3 cellular contexts compared by ENCODE assay signal in genomic region chr7:96662151-96662550, GRCh38. TPM values are rescaled to one million over a fixed set of nuclear protein-coding genes. Genes with fewer than 3 reads are reported as not detected.
DNase-seq lines count a peak whose midpoint lies in the region; ATAC-seq, FAIRE-seq and TF ChIP-seq lines count a peak whose summit lies in the region.
"Not testable (repeated sequence)": the region's sequence is repeated elsewhere in the genome, so short reads cannot be mapped to it uniquely, and the experiment has no call there.

No MANE protein-coding gene starts in this region.

- H3K27ac ChIP-seq in HEK293 (ENCODE audit: extremely low read depth, low read depth, low read length); K562 (ENCODE audit: extremely low read depth, low read depth, low read length): not testable (repeated sequence)

- not testable (repeated sequence) for H3K79me2 ChIP-seq in K562 (ENCODE audit: control insufficient read depth, insufficient read depth, low read length)

- intact Hi-C loops in K562 (cut with micrococcal nuclease) = not testable (repeated sequence)

- not testable (repeated sequence) for TF ChIP-seq POLR2A in K562 (conservative IDR thresholded peaks at IDR 0.05)

- not testable (repeated sequence) for H3K9ac ChIP-seq in K562 (ENCODE audit: insufficient read depth in 1 of 2, low read depth in 2 of 2, low read length in 2 of 2)

- not testable (repeated sequence) for H3K4me3 ChIP-seq in HEK293 (ENCODE audit: low read depth, low read length); K562

- POLR2A ChIA-PET in HEK293 (lab: Yijun Ruan, JAX); K562 (lab: Yijun Ruan, JAX): not testable (repeated sequence)

- not testable (repeated sequence) for H3K9me1 ChIP-seq in K562 (ENCODE audit: control insufficient read depth, insufficient read depth, low read length)

- not testable (repeated sequence) for ATAC-seq in K562

- H3K36me3 ChIP-seq in HEK293 (ENCODE audit: control insufficient read depth in 2 of 2, insufficient read depth in 1 of 2, low read length in 2 of 2); K562 (ENCODE audit: control insufficient read depth, insufficient read depth, low read length): not testable (repeated sequence)

- not testable (repeated sequence) for H2AFZ ChIP-seq in K562 (ENCODE audit: low read depth, low read length)

- H3K4me1 ChIP-seq in HEK293 (ENCODE audit: control insufficient read depth, insufficient read depth, low read length); K562 (replicated peaks in 1 of 2; ENCODE audit: control insufficient read depth in 2 of 2, insufficient read depth in 2 of 2, low read length in 2 of 2): not testable (repeated sequence)

- H4K20me1 ChIP-seq in K562 (replicated peaks; ENCODE audit: control insufficient read depth, insufficient read depth, low read length) = not testable (repeated sequence)

- not testable (repeated sequence) for TF ChIP-seq CTCF in HEK293 (tag by site-specific recombination; IDR thresholded peaks at IDR 0.05); K562 (IDR thresholded peaks at IDR 0.05 in 2 of 3, conservative IDR thresholded peaks at IDR 0.05 in 1 of 3; ENCODE audit: insufficient read depth in 2 of 3, low read depth in 1 of 3, low read length in 3 of 3)

- in situ Hi-C loops in K562 (cut with MboI) = not testable (repeated sequence)

- not testable (repeated sequence) for FAIRE-seq in K562 (lab: Jason Lieb, UNC)

- not testable (repeated sequence) for H3K4me2 ChIP-seq in K562 (ENCODE audit: insufficient read depth, low read length)

- not testable (repeated sequence) for TF ChIP-seq RAD21 in K562 (CRISPR knock-in tag; conservative IDR thresholded peaks at IDR 0.05 in 1 of 2, IDR thresholded peaks at IDR 0.05 in 1 of 2)

- TF ChIP-seq EP300 in K562 (IDR thresholded peaks at IDR 0.05; ENCODE audit: low read length) = not testable (repeated sequence)

- H3K9me3 ChIP-seq in HEK293 (ENCODE audit: control insufficient read depth, insufficient read depth, low read depth, low read length); K562 (replicated peaks; ENCODE audit: control insufficient read depth, insufficient read depth, low read depth, low read length): not testable (repeated sequence)

- not testable (repeated sequence) for BruUV-seq in K562 (replicated peaks; lab: Mats Ljungman, UMichigan)

- 37% methylated on average over 3 of the region's 3 CpGs for WGBS in K562 (ENCODE audit: insufficient coverage, low coverage, missing lambda C conversion rate)

- CTCF ChIA-PET in HEK293 (lab: Yijun Ruan, JAX); K562 (lab: Yijun Ruan, JAX; ENCODE audit: low intra/inter-chr PET ratio): not testable (repeated sequence)

- H3K27me3 ChIP-seq in K562 (ENCODE audit: control insufficient read depth in 2 of 2, insufficient read depth in 2 of 2, low read length in 2 of 2) = not testable (repeated sequence)

- DNase-seq in NCI-H69 (lab: John Stamatoyannopoulos, UW) = peak; percentile 70
- DNase-seq in K562 (ENCODE audit: extremely low read depth in 1 of 4, low spot score in 3 of 4) = not testable (repeated sequence)

TF ChIP-seq in HEK293, 187 proteins besides CTCF, POLR2A, EP300 and RAD21:
- TF ChIP-seq ZNF146 (tag by site-specific recombination; IDR thresholded peaks at IDR 0.05) = peak; percentile 87
- peak; percentile 85 for TF ChIP-seq ZNF580 (tag by site-specific recombination; IDR thresholded peaks at IDR 0.05)

TF ChIP-seq in K562, 482 proteins besides CTCF, POLR2A, EP300 and RAD21:
- peak; percentile 68 for TF ChIP-seq ZNF146 (CRISPR knock-in tag; IDR thresholded peaks at IDR 0.05; ENCODE audit: unreplicated experiment)

RNA-seq across cellular contexts. Expression of gene SEM1, which starts 47.5 kb away (rescaled TPM):
- 14.1 and 57.9 TPM in 2 replicates for total RNA-seq in K562 (2011; cell fraction: chromatin; rRNA removed; ENCODE audit: low replicate concordance)
- total RNA-seq in K562 (2011; cell fraction: nucleolus; rRNA removed) = 5.7 and 10.9 TPM in 2 replicates
- 34.2 and 66.3 TPM in 2 replicates for total RNA-seq in K562 (2011; cell fraction: nucleoplasm; rRNA removed)
- total RNA-seq in K562 (2014; rRNA removed) = 206 and 336 TPM in 2 replicates
- 454 and 542 TPM in 2 replicates for total RNA-seq in K562 (2014; rRNA removed; fragmentation: Illumina TruSeq; extraction: Trizol)
- total RNA-seq in K562 (2015; rRNA removed; fragmentation: Illumina TruSeq; extraction: Trizol) = 500 and 532 TPM in 2 replicates
- 74.7 and 78.5 TPM in 2 replicates for total RNA-seq in K562 (2021)
- polyA plus RNA-seq in K562 (2011; rRNA removed) = 49.6 and 117 TPM in 2 replicates
- 6.5 and 16.5 TPM in 2 replicates for polyA plus RNA-seq in K562 (2011; cell fraction: cytosol; rRNA removed)
- polyA plus RNA-seq in K562 (2011; cell fraction: nucleus; rRNA removed) = 14.6 and 17.9 TPM in 2 replicates
- 131 and 707 TPM in 2 replicates for polyA plus RNA-seq in K562 (2012)
- polyA plus RNA-seq in K562 (2014; fragmentation: Illumina TruSeq; extraction: Trizol) = 237 and 345 TPM in 2 replicates
- 100 to 1,000 TPM; 560 to 756 TPM for polyA plus RNA-seq in K562 (2014; fragmentation: Nextera tagmentation; extraction: Ambion mirVana)
- 869 and 938 TPM in 2 replicates for polyA plus RNA-seq in K562 (2014; rRNA removed)
- 103 and 157 TPM in 2 replicates for polyA minus RNA-seq in K562 (2011; rRNA and poly(A)+ RNA removed)
- 14.1 and 17.6 TPM in 2 replicates for polyA minus RNA-seq in K562 (2011; cell fraction: cytosol; rRNA and poly(A)+ RNA removed)
- 18.0 and 25.1 TPM in 2 replicates for polyA minus RNA-seq in K562 (2011; cell fraction: nucleus; rRNA and poly(A)+ RNA removed)
